In the genomic region with DNA sequence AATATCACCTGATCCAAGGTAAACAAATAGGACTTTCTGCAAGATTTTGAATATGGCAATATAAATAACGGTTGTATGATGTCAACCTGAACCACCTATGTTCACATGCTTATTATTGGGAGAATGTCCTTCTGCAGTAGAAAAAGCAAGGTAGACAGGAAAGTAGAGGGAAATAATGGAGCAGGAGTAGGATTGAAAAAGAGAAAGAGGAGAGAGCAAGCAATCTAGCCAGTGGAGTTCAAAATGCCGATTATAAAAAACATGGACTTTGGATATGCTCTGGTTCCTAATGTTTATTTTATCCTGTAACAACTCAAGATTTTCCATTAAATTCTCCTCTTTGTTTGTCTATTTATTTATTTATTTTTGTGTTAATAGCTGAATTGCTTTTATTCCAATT, we compare ENCODE assay signal across 3 cellular contexts.
TF ChIP-seq lines count a peak whose summit lies in the region.

No MANE protein-coding gene starts in this region.

TF ChIP-seq in liver, 16 proteins besides CTCF, POLR2A, EP300 and RAD21:
- TF ChIP-seq GABPA (IDR thresholded peaks at IDR 0.05 in 1 of 2, conservative IDR thresholded peaks at IDR 0.05 in 1 of 2) (no peak), NR2F2 (IDR thresholded peaks at IDR 0.05) (no peak), HNF4G (IDR thresholded peaks at IDR 0.05) (no peak), SP1 (IDR thresholded peaks at IDR 0.05) (peak; percentile 37), FOXA1 (IDR thresholded peaks at IDR 0.05) (no peak), TAF1 (conservative IDR thresholded peaks at IDR 0.05) (no peak), EGR1 (IDR thresholded peaks at IDR 0.05; ENCODE audit: low read depth in 2 of 2) (no peak), RXRA (IDR thresholded peaks at IDR 0.05) (peak in 1 of 2 donors; percentile 48), JUND (IDR thresholded peaks at IDR 0.05) (peak in 1 of 2 donors; percentile 26), YY1 (IDR thresholded peaks at IDR 0.05) (peak; percentile 58), HNF4A (conservative IDR thresholded peaks at IDR 0.05) (peak; percentile 73 to 85), FOXA2 (IDR thresholded peaks at IDR 0.05) (no peak)
- TF ChIP-seq, protein P1, sequence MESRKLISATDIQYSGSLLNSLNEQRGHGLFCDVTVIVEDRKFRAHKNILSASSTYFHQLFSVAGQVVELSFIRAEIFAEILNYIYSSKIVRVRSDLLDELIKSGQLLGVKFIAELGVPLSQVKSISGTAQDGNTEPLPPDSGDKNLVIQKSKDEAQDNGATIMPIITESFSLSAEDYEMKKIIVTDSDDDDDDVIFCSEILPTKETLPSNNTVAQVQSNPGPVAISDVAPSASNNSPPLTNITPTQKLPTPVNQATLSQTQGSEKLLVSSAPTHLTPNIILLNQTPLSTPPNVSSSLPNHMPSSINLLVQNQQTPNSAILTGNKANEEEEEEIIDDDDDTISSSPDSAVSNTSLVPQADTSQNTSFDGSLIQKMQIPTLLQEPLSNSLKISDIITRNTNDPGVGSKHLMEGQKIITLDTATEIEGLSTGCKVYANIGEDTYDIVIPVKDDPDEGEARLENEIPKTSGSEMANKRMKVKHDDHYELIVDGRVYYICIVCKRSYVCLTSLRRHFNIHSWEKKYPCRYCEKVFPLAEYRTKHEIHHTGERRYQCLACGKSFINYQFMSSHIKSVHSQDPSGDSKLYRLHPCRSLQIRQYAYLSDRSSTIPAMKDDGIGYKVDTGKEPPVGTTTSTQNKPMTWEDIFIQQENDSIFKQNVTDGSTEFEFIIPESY (IDR thresholded peaks at IDR 0.05), result no peak
- TF ChIP-seq, protein P2, sequence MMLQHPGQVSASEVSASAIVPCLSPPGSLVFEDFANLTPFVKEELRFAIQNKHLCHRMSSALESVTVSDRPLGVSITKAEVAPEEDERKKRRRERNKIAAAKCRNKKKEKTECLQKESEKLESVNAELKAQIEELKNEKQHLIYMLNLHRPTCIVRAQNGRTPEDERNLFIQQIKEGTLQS (IDR thresholded peaks at IDR 0.05), result no peak
- TF ChIP-seq, protein P3, sequence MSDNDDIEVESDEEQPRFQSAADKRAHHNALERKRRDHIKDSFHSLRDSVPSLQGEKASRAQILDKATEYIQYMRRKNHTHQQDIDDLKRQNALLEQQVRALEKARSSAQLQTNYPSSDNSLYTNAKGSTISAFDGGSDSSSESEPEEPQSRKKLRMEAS (IDR thresholded peaks at IDR 0.05), result no peak
- TF ChIP-seq, protein P4, sequence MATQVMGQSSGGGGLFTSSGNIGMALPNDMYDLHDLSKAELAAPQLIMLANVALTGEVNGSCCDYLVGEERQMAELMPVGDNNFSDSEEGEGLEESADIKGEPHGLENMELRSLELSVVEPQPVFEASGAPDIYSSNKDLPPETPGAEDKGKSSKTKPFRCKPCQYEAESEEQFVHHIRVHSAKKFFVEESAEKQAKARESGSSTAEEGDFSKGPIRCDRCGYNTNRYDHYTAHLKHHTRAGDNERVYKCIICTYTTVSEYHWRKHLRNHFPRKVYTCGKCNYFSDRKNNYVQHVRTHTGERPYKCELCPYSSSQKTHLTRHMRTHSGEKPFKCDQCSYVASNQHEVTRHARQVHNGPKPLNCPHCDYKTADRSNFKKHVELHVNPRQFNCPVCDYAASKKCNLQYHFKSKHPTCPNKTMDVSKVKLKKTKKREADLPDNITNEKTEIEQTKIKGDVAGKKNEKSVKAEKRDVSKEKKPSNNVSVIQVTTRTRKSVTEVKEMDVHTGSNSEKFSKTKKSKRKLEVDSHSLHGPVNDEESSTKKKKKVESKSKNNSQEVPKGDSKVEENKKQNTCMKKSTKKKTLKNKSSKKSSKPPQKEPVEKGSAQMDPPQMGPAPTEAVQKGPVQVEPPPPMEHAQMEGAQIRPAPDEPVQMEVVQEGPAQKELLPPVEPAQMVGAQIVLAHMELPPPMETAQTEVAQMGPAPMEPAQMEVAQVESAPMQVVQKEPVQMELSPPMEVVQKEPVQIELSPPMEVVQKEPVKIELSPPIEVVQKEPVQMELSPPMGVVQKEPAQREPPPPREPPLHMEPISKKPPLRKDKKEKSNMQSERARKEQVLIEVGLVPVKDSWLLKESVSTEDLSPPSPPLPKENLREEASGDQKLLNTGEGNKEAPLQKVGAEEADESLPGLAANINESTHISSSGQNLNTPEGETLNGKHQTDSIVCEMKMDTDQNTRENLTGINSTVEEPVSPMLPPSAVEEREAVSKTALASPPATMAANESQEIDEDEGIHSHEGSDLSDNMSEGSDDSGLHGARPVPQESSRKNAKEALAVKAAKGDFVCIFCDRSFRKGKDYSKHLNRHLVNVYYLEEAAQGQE (IDR thresholded peaks at IDR 0.05), result no peak

TF ChIP-seq in HepG2, 621 proteins besides CTCF, POLR2A, EP300 and RAD21:
- no peak for TF ChIP-seq CBX1 (IDR thresholded peaks at IDR 0.05; ENCODE audit: low read depth)
- TF ChIP-seq, protein P5, sequence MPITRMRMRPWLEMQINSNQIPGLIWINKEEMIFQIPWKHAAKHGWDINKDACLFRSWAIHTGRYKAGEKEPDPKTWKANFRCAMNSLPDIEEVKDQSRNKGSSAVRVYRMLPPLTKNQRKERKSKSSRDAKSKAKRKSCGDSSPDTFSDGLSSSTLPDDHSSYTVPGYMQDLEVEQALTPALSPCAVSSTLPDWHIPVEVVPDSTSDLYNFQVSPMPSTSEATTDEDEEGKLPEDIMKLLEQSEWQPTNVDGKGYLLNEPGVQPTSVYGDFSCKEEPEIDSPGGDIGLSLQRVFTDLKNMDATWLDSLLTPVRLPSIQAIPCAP (CRISPR knock-in tag; IDR thresholded peaks at IDR 0.05; ENCODE audit: low read depth), result no peak
- TF ChIP-seq HNRNPL (IDR thresholded peaks at IDR 0.05; ENCODE audit: low read depth, low read length), result no peak
- TF ChIP-seq ZNF615 (CRISPR knock-in tag; IDR thresholded peaks at IDR 0.05; ENCODE audit: borderline replicate concordance), result no peak
- no peak for TF ChIP-seq NRL (CRISPR knock-in tag; IDR thresholded peaks at IDR 0.05; ENCODE audit: borderline replicate concordance)
- TF ChIP-seq NKX3-1 (CRISPR knock-in tag; IDR thresholded peaks at IDR 0.05), result no peak
- no peak for TF ChIP-seq MYNN (CRISPR knock-in tag; IDR thresholded peaks at IDR 0.05; ENCODE audit: low read depth)
- TF ChIP-seq FOXM1 (CRISPR knock-in tag; IDR thresholded peaks at IDR 0.05), result no peak

TF ChIP-seq in K562, 482 proteins besides CTCF, POLR2A, EP300 and RAD21:
- 0 out of 2 replicates have a peak, but pooled peaks have one; percentile 70 for TF ChIP-seq SRSF9 (IDR thresholded peaks at IDR 0.05; ENCODE audit: borderline replicate concordance, low read depth, low read length)
- no peak for TF ChIP-seq PTRF (tag; IDR thresholded peaks at IDR 0.05)
